ENCODE assay signal across 1 cellular context in the genomic region with DNA sequence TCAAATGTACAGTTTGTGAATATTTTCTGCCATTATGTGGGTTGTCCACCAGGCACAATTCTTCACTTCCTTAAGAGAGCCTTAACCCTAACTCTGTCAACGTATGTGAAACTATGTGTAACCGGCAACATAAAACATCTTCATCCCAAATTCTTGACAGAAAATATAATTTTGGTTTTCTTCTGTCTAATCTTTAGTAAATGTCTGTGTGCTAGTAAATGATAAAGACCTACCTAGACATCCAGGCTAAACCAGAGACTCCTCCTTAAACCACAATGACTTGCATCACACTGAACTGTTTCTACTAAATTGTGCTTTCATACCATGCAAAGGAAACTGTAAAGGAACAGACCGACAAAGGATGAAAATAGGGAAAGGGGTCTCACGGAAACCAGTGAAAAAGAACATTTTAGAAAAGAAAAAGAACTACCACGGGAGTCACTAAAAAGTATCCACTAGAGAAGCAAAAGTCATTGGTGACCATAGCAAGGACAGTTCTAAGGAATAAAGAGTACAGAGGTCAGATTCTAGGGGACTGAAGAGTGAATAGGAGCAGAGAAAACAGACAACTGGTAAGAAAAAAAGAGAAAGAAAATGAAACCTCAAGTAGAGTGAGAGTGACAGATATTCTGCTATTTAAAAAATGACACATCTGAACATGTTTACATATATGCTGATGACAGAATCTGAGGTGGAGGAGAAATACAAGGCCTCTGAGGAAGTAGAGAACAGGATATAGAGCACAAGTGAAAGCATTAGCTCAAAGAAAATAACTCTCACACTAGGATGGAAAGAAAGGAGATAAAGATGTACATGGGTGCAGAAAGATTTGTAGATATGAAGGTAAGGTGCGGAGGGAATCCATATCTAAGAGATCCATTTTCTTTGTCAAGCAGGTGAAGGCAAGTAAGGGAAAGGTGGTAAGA.
TF ChIP-seq lines count a peak whose summit lies in the region.

No MANE protein-coding gene starts in this region.

TF ChIP-seq in K562, 482 proteins besides CTCF, POLR2A, EP300 and RAD21 (continued from another document and continues in another):
- TF ChIP-seq, protein P1, sequence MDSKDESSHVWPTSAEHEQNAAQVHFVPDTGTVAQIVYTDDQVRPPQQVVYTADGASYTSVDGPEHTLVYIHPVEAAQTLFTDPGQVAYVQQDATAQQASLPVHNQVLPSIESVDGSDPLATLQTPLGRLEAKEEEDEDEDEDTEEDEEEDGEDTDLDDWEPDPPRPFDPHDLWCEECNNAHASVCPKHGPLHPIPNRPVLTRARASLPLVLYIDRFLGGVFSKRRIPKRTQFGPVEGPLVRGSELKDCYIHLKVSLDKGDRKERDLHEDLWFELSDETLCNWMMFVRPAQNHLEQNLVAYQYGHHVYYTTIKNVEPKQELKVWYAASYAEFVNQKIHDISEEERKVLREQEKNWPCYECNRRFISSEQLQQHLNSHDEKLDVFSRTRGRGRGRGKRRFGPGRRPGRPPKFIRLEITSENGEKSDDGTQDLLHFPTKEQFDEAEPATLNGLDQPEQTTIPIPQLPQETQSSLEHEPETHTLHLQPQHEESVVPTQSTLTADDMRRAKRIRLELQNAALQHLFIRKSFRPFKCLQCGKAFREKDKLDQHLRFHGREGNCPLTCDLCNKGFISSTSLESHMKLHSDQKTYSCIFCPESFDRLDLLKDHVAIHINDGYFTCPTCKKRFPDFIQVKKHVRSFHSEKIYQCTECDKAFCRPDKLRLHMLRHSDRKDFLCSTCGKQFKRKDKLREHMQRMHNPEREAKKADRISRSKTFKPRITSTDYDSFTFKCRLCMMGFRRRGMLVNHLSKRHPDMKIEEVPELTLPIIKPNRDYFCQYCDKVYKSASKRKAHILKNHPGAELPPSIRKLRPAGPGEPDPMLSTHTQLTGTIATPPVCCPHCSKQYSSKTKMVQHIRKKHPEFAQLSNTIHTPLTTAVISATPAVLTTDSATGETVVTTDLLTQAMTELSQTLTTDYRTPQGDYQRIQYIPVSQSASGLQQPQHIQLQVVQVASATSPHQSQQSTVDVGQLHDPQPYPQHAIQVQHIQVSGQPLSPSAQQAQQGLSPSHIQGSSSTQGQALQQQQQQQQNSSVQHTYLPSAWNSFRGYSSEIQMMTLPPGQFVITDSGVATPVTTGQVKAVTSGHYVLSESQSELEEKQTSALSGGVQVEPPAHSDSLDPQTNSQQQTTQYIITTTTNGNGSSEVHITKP (IDR thresholded peaks at IDR 0.05; ENCODE audit: partially characterized antibody), result peak; percentile 6
- TF ChIP-seq, protein P2, sequence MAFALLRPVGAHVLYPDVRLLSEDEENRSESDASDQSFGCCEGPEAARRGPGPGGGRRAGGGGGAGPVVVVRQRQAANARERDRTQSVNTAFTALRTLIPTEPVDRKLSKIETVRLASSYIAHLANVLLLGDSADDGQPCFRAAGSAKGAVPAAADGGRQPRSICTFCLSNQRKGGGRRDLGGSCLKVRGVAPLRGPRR (CRISPR knock-in tag; IDR thresholded peaks at IDR 0.05), result no peak
- TF ChIP-seq TRIM28 (IDR thresholded peaks at IDR 0.05) (0 out of 2 replicates have a peak, but pooled peaks have one; percentile 37), ZNF507 (tag; conservative IDR thresholded peaks at IDR 0.05) (no peak), ELF1 (tag; IDR thresholded peaks at IDR 0.05) (peak; percentile 23), SMAD4 (CRISPR knock-in tag; conservative IDR thresholded peaks at IDR 0.05) (peak; percentile 98), MCM5 (IDR thresholded peaks at IDR 0.05; ENCODE audit: low read depth) (no peak), HMG20B (CRISPR knock-in tag; IDR thresholded peaks at IDR 0.05) (no peak), RHOXF2B (CRISPR knock-in tag; conservative IDR thresholded peaks at IDR 0.05) (no peak), ZNF282 (CRISPR knock-in tag; IDR thresholded peaks at IDR 0.05) (no peak), HEY1 (CRISPR knock-in tag; IDR thresholded peaks at IDR 0.05; ENCODE audit: borderline replicate concordance) (no peak), SAFB (IDR thresholded peaks at IDR 0.05; ENCODE audit: borderline replicate concordance, low read depth, low read length) (no peak), CSDE1 (IDR thresholded peaks at IDR 0.05) (no peak; a peak in 1 of 4 replicates), ZNF274 (IDR thresholded peaks at IDR 0.05; ENCODE audit: borderline replicate concordance, low read depth, low read length) (no peak), TAF9B (IDR thresholded peaks at IDR 0.05; ENCODE audit: partially characterized antibody) (peak; percentile 62), KLF6 (CRISPR knock-in tag; IDR thresholded peaks at IDR 0.05; ENCODE audit: borderline replicate concordance) (peak; percentile 11; the same call in 1 of the 2 replicates), HNRNPH1 (optimal IDR thresholded peaks at IDR 0.05; ENCODE audit: low read depth, low read length) (no peak), ZNF445 (CRISPR knock-in tag; IDR thresholded peaks at IDR 0.05; ENCODE audit: low read depth) (no peak), JUND (IDR thresholded peaks at IDR 0.05; ENCODE audit: borderline replicate concordance, low read depth, low read length) (peak; percentile 73; the same call in 1 of the 2 replicates), JUND (tag; IDR thresholded peaks at IDR 0.05; ENCODE audit: borderline replicate concordance, low read depth, low read length) (no peak; the same call in 2 of the 3 replicates), BCLAF1 (IDR thresholded peaks at IDR 0.05; ENCODE audit: borderline replicate concordance in 1 of 2, control insufficient read depth in 1 of 2, low read depth in 2 of 2, low read length in 1 of 2) (0 out of 4 replicates have a peak, but pooled peaks of 1 of the 2 experiments have one; percentile 34), RB1 (IDR thresholded peaks at IDR 0.05; ENCODE audit: low read depth) (no peak), ZNF354B (CRISPR knock-in tag; IDR thresholded peaks at IDR 0.05) (no peak), U2AF2 (optimal IDR thresholded peaks at IDR 0.05; ENCODE audit: low read depth, low read length) (no peak), ETV6 (IDR thresholded peaks at IDR 0.05; ENCODE audit: borderline replicate concordance in 1 of 2, low read depth in 2 of 2, low read length in 1 of 2) (no peak), ETV6 (CRISPR knock-in tag; IDR thresholded peaks at IDR 0.05; ENCODE audit: borderline replicate concordance) (no peak), HMGXB4 (CRISPR knock-in tag; IDR thresholded peaks at IDR 0.05) (no peak), ZNF830 (CRISPR knock-in tag; IDR thresholded peaks at IDR 0.05) (no peak), ARNT (IDR thresholded peaks at IDR 0.05) (peak; percentile 74 to 95; a peak in 3 of 4 replicates), TSC22D4 (tag; IDR thresholded peaks at IDR 0.05) (no peak), SRSF1 (IDR thresholded peaks at IDR 0.05; ENCODE audit: low read depth, low read length) (no peak), SMARCE1 (IDR thresholded peaks at IDR 0.05) (peak; percentile 98), CHD4 (IDR thresholded peaks at IDR 0.05; ENCODE audit: insufficient read depth, insufficient replicate concordance, low read depth, low read length, poor library complexity, severe bottlenecking) (no peak), ZNF316 (IDR thresholded peaks at IDR 0.05) (peak; percentile 94), RBM15 (IDR thresholded peaks at IDR 0.05; ENCODE audit: insufficient read depth, low read length) (no peak), ZFP30 (CRISPR knock-in tag; IDR thresholded peaks at IDR 0.05; ENCODE audit: borderline replicate concordance) (no peak), ZBTB2 (IDR thresholded peaks at IDR 0.05) (no peak; the same call in 1 of the 2 replicates), GTF2E2 (tag; IDR thresholded peaks at IDR 0.05) (peak; percentile 53; the same call in 1 of the 2 replicates), ZNF77 (CRISPR knock-in tag; IDR thresholded peaks at IDR 0.05) (no peak), SIX5 (IDR thresholded peaks at IDR 0.05; ENCODE audit: borderline replicate concordance in 1 of 2, insufficient read depth in 1 of 2, low read depth in 1 of 2, low read length in 2 of 2) (no peak), ELF4 (CRISPR knock-in tag; IDR thresholded peaks at IDR 0.05) (no peak), XRCC3 (IDR thresholded peaks at IDR 0.05) (no peak)
- TF ChIP-seq, protein P3, sequence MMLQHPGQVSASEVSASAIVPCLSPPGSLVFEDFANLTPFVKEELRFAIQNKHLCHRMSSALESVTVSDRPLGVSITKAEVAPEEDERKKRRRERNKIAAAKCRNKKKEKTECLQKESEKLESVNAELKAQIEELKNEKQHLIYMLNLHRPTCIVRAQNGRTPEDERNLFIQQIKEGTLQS (IDR thresholded peaks at IDR 0.05), result peak; percentile 81
- TF ChIP-seq, protein P3 (CRISPR knock-in tag; conservative IDR thresholded peaks at IDR 0.05), result 0 out of 2 replicates have a peak, but pooled peaks have one; percentile 26
- TF ChIP-seq, protein P4, sequence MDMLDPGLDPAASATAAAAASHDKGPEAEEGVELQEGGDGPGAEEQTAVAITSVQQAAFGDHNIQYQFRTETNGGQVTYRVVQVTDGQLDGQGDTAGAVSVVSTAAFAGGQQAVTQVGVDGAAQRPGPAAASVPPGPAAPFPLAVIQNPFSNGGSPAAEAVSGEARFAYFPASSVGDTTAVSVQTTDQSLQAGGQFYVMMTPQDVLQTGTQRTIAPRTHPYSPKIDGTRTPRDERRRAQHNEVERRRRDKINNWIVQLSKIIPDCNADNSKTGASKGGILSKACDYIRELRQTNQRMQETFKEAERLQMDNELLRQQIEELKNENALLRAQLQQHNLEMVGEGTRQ (CRISPR knock-in tag; IDR thresholded peaks at IDR 0.05), result no peak
- TF ChIP-seq, protein P5, sequence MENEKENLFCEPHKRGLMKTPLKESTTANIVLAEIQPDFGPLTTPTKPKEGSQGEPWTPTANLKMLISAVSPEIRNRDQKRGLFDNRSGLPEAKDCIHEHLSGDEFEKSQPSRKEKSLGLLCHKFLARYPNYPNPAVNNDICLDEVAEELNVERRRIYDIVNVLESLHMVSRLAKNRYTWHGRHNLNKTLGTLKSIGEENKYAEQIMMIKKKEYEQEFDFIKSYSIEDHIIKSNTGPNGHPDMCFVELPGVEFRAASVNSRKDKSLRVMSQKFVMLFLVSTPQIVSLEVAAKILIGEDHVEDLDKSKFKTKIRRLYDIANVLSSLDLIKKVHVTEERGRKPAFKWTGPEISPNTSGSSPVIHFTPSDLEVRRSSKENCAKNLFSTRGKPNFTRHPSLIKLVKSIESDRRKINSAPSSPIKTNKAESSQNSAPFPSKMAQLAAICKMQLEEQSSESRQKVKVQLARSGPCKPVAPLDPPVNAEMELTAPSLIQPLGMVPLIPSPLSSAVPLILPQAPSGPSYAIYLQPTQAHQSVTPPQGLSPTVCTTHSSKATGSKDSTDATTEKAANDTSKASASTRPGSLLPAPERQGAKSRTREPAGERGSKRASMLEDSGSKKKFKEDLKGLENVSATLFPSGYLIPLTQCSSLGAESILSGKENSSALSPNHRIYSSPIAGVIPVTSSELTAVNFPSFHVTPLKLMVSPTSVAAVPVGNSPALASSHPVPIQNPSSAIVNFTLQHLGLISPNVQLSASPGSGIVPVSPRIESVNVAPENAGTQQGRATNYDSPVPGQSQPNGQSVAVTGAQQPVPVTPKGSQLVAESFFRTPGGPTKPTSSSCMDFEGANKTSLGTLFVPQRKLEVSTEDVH (IDR thresholded peaks at IDR 0.05; ENCODE audit: low read depth, partially characterized antibody), result peak; percentile 36
- TF ChIP-seq, protein P6, sequence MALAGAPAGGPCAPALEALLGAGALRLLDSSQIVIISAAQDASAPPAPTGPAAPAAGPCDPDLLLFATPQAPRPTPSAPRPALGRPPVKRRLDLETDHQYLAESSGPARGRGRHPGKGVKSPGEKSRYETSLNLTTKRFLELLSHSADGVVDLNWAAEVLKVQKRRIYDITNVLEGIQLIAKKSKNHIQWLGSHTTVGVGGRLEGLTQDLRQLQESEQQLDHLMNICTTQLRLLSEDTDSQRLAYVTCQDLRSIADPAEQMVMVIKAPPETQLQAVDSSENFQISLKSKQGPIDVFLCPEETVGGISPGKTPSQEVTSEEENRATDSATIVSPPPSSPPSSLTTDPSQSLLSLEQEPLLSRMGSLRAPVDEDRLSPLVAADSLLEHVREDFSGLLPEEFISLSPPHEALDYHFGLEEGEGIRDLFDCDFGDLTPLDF (CRISPR knock-in tag; IDR thresholded peaks at IDR 0.05), result no peak
